Comparison of ENCODE assay signal across 28 cellular contexts in genomic region chr19:17733127-17733526, GRCh38. TPM values are rescaled to one million over a fixed set of nuclear protein-coding genes. Genes with fewer than 3 reads are reported as not detected.
"Had no signal": no experiment of that assay in that cellular context is flagged by ENCODE, and none has a peak within 500 bp of the region (broad histone marks: within the 10 kb centered on the region; RNA-seq: fewer than 3 reads in every experiment).

No MANE protein-coding gene starts in this region.

- H3K4me1 ChIP-seq: left ventricle myocardium inferior, parathyroid adenoma, right atrium auricular region, right lobe of liver, testis, thyroid gland, transverse colon, uterus had no signal

- H3K27me3 ChIP-seq: hepatocyte, right atrium auricular region, right lobe of liver, stomach, testis, thyroid gland, transverse colon, uterus had no signal

- H3K4me3 Mint-ChIP-seq: naive thymus-derived CD4-positive, alpha-beta T cell; natural killer cell treated with Interleukin-12 subunit alpha and Interleukin-12 subunit beta and Interleukin-15 and Interleukin-18, amount 100 ng/mL, for 72 hours; stimulated activated naive B cell treated with anti-CD40 and anti-IgM and Interleukin-4, amounts not matched to agents 10 μg/mL and 1 μg/mL and 100 μg/mL, for 72 hours had no signal

- H3K27ac Mint-ChIP-seq: natural killer cell treated with Interleukin-12 subunit alpha and Interleukin-12 subunit beta and Interleukin-15 and Interleukin-18, amount 100 ng/mL, for 72 hours had no signal

- H3K4me2 ChIP-seq: hepatocyte, smooth muscle cell had no signal

- H3K9me3 Mint-ChIP-seq: naive thymus-derived CD4-positive, alpha-beta T cell; natural killer cell treated with Interleukin-12 subunit alpha and Interleukin-12 subunit beta and Interleukin-15 and Interleukin-18, amount 100 ng/mL, for 72 hours had no signal

- H3K9me3 ChIP-seq: mucosa of descending colon, right atrium auricular region, right lobe of liver, stomach, testis, thyroid gland, transverse colon, uterus had no signal

- DNase-seq: islet precursor cell; left ventricle myocardium inferior; midbrain; mucosa of descending colon; naive thymus-derived CD4-positive, alpha-beta T cell; nucleus accumbens; right lobe of liver; stimulated activated CD4-positive, alpha-beta T cell treated with anti-CD3 and anti-CD28 coated beads, Interleukin-12 subunit alpha, Interleukin-12 subunit beta, amount 100 ng/mL, for 4 hours; stimulated activated CD4-positive, alpha-beta T cell treated with anti-CD3 and anti-CD28 coated beads, Interleukin-15, amount 100 ng/mL, for 24 hours; stimulated activated CD4-positive, alpha-beta T cell treated with anti-CD3 and anti-CD28 coated beads, Interleukin-2, amount 100 ng/mL, for 24 hours; stimulated activated CD4-positive, alpha-beta T cell treated with anti-CD3 and anti-CD28 coated beads, Interleukin-4, amount 100 ng/mL, for 1 hour; stimulated activated naive B cell treated with anti-CD40 and anti-IgM and Interleukin-4, amounts not matched to agents 10 μg/mL and 1 μg/mL and 100 μg/mL, for 72 hours; stimulated activated naive CD8-positive, alpha-beta T cell treated with anti-CD3 and anti-CD28 coated beads, Interleukin-15, Interleukin-2, amounts not matched to agents 100 U/mL and 50 U/mL, for 24 hours; stomach; testis; thyroid gland; transverse colon; uterus had no signal

- H3K9ac ChIP-seq: parathyroid adenoma had no signal

- ATAC-seq: mucosa of descending colon; naive thymus-derived CD4-positive, alpha-beta T cell; stimulated activated naive B cell treated with anti-CD40 and anti-IgM and Interleukin-4, amounts not matched to agents 10 μg/mL and 1 μg/mL and 100 μg/mL, for 72 hours; stimulated activated naive CD8-positive, alpha-beta T cell treated with anti-CD3 and anti-CD28 coated beads, Interleukin-15, Interleukin-2, amounts not matched to agents 100 U/mL and 50 U/mL, for 24 hours had no signal

- H3K36me3 ChIP-seq: uterus had no signal

- H3K27ac ChIP-seq: hepatocyte, left ventricle myocardium inferior, parathyroid adenoma, right atrium auricular region, right lobe of liver, stomach, testis, thyroid gland, transverse colon, uterus had no signal

- H3K4me3 ChIP-seq: hepatocyte, left ventricle myocardium inferior, lung, mucosa of descending colon, right atrium auricular region, right lobe of liver, smooth muscle cell, stomach, testis, thyroid gland, transverse colon, uterus had no signal

- H2AFZ ChIP-seq: hepatocyte, parathyroid adenoma had no signal

- H3K27me3 Mint-ChIP-seq: naive thymus-derived CD4-positive, alpha-beta T cell; natural killer cell treated with Interleukin-12 subunit alpha and Interleukin-12 subunit beta and Interleukin-15 and Interleukin-18, amount 100 ng/mL, for 72 hours; progenitor cell of endocrine pancreas; stimulated activated naive B cell treated with anti-CD40 and anti-IgM and Interleukin-4, amounts not matched to agents 10 μg/mL and 1 μg/mL and 100 μg/mL, for 72 hours had no signal

RNA-seq across cellular contexts. Expression of gene FCHO1, which starts 18.1 kb away (rescaled TPM):
- total RNA-seq: myocyte had no signal

RNA-seq across cellular contexts. Expression of gene UNC13A, which starts 45.0 kb away (rescaled TPM):
- total RNA-seq: lower leg skin; natural killer cell treated with Interleukin-12 subunit alpha and Interleukin-12 subunit beta and Interleukin-15 and Interleukin-18, amount 100 ng/mL, for 72 hours; skeletal muscle tissue had no signal
- polyA plus RNA-seq: hepatocyte had no signal
